Comparison of ENCODE assay signal across 11 cellular contexts in the genomic region with DNA sequence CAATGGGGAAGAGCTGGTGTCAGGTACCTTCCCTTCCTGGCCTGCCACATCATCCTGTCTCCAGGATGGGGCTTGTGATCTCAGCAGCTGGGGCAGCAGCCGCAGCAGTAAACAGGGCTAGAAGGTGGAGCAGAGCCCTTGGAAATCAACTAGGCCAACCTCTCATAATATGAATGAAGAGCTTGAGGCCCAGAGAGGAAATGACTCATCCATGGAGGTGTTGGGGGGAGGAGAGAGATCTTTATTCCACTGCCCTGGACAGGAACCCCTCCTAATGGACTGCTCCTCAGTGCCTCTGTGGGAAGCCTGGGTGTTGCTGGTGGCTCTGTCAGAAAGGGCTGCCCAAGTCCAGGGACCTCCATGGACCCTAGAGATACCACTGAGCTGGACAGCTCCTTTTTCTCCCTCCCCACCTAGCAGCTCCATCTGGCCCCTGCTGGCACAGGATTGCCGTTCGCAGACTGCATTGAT.
A peak's percentile ranks its signal among the peaks of the same experiment; 100 is the strongest.
DNase-seq lines count a peak whose midpoint lies in the region; ATAC-seq and TF ChIP-seq lines count a peak whose summit lies in the region.
"Had no signal": no experiment of that assay in that cellular context is flagged by ENCODE, and none has a peak within 500 bp of the region (broad histone marks: within the 10 kb centered on the region; RNA-seq: fewer than 3 reads in every experiment).

No MANE protein-coding gene starts in this region.

- in situ Hi-C loops in Caki2 (cut with HindIII; ENCODE audit: low pct_unique_long_range_greater_than_20kb, low sequenced_read_pairs) (no loop called here), G401 (cut with HindIII; ENCODE audit: low sequenced_read_pairs) (no loop called here)

- peak; percentile 49 for ATAC-seq in foreskin keratinocyte

- no peaks in the 10 kb centered on the region for H3K36me3 ChIP-seq in Peyer's patch

- H3K27ac ChIP-seq in RWPE1 (peak overlapping the region; percentile 73), foreskin keratinocyte (no peak overlapping the region), Peyer's patch (no peak overlapping the region)

- DNase-seq in Caki2 (ENCODE audit: low read depth) (peak; percentile 61), HK-2 (ENCODE audit: unreplicated experiment) (peak; percentile 35), RWPE1 (ENCODE audit: low spot score) (peak; percentile 53), foreskin keratinocyte (peak; percentile 84 to 87), Peyer's patch (no peak), GM10248 (ENCODE audit: extremely low spot score) (no peak), G401 (ENCODE audit: low spot score) (no peak)
- DNase-seq in central memory CD4-positive, alpha-beta T cell = no peak
- DNase-seq: foreskin melanocyte, NCI-H1417 treated with DMSO at 0.1 percent for 48 hours, trophoblast cell had no signal

- TF ChIP-seq CTCF in RWPE1 (conservative IDR thresholded peaks at IDR 0.05; ENCODE audit: low read depth) = no peak
- TF ChIP-seq CTCF in foreskin keratinocyte (conservative IDR thresholded peaks at IDR 0.05) = peak; percentile 1
- TF ChIP-seq CTCF in Peyer's patch (IDR thresholded peaks at IDR 0.05) = no peak
- TF ChIP-seq CTCF in GM10248 (IDR thresholded peaks at IDR 0.05; ENCODE audit: control extremely low read depth, extremely low read depth, low read depth, missing control alignments) = no peak

- H3K4me1 ChIP-seq in foreskin keratinocyte (peaks cover 10% of the 10 kb centered on the region), Peyer's patch (peaks cover 0 to 10% (median 4%) of the 10 kb centered on the region in 4 donors)

- H3K4me3 ChIP-seq in Peyer's patch = no peak overlapping the region

- no peaks in the 10 kb centered on the region for H3K9me3 ChIP-seq in Peyer's patch

- CTCF ChIA-PET in RWPE1 (lab: Yijun Ruan, JAX) (interaction anchor here (0.6 kb wide), 1 partner anchor 114 kb away, joined by 7 read pairs; no protein-coding TSS in a partner anchor), GM10248 (lab: Yijun Ruan, JAX) (interaction anchor here (0.9 kb wide), 1 partner anchor 51 kb away, joined by 4 read pairs; no protein-coding TSS in a partner anchor)

- H3K27me3 ChIP-seq in foreskin keratinocyte (peaks cover 8% of the 10 kb centered on the region), Peyer's patch (no peaks in the 10 kb centered on the region)

- no peak for TF ChIP-seq POLR2A in Peyer's patch (IDR thresholded peaks at IDR 0.05)

- POLR2A ChIA-PET in RWPE1 (lab: Yijun Ruan, JAX; ENCODE audit: low non-redundant PET) = no interaction called here
- POLR2A ChIA-PET in GM10248 (lab: Yijun Ruan, JAX) = no interaction called here

Comparison
In these comparisons a context has a peak if more than half of its experiments do, and no peak if none do; other contexts are left out.
1. DNase-seq: peak in Caki2 (single experiment), HK-2 (single experiment), RWPE1 (single experiment) and foreskin keratinocyte (2 of 2); none in Peyer's patch (0 of 3), GM10248 (single experiment), G401 (single experiment) and central memory CD4-positive, alpha-beta T cell (single experiment).